ENCODE assay signal across 11 cellular contexts in genomic region chr15:57427367-57427821, GRCh38. TPM values are rescaled to one million over a fixed set of nuclear protein-coding genes. Genes with fewer than 3 reads are reported as not detected.
DNase-seq lines count a peak whose midpoint lies in the region; ATAC-seq, FAIRE-seq and TF ChIP-seq lines count a peak whose summit lies in the region.
"Had no signal": no experiment of that assay in that cellular context is flagged by ENCODE, and none has a peak within 500 bp of the region (broad histone marks: within the 10 kb centered on the region; RNA-seq: fewer than 3 reads in every experiment).

No MANE protein-coding gene starts in this region.

- H3K27me3 ChIP-seq in PC-3 (ENCODE audit: low read length) = no peaks in the 10 kb centered on the region

- no peaks in the 10 kb centered on the region for H4K20me1 ChIP-seq in PC-3 (ENCODE audit: low read length)

- DNase-seq in AG10803 (ENCODE audit: low read depth) (peak; percentile 69), PC-3 (peak; percentile 56), fibroblast of pulmonary artery (ENCODE audit: low read depth) (peak; percentile 55), myocyte (ENCODE audit: low read depth) (peak; percentile 59), NCI-H2196 treated with DMSO at 0.1 percent for 48 hours (lab: John Stamatoyannopoulos, UW; ENCODE audit: unreplicated experiment) (no peak), GM19239 (ENCODE audit: insufficient read length, low spot score) (no peak)
- no peak for DNase-seq in activated naive CD4-positive, alpha-beta T cell treated with anti-CD3 and anti-CD28 coated beads, Interleukin-2, amount 10 ng/mL, durations not matched to agents 7 days and 5 days
- DNase-seq: amniotic stem cell, Karpas-422 had no signal

- no peak overlapping the region for H3K9ac ChIP-seq in PC-3 (ENCODE audit: low read length)

- H3K36me3 Mint-ChIP-seq in activated naive CD4-positive, alpha-beta T cell treated with anti-CD3 and anti-CD28 coated beads, Interleukin-2, amount 10 ng/mL, durations not matched to agents 7 days and 5 days = no peaks in the 10 kb centered on the region
- H3K36me3 Mint-ChIP-seq: CD14-positive monocyte had no signal

- peaks cover 13% of the 10 kb centered on the region for H3K27me3 Mint-ChIP-seq in activated naive CD4-positive, alpha-beta T cell treated with anti-CD3 and anti-CD28 coated beads, Interleukin-2, amount 10 ng/mL, durations not matched to agents 7 days and 5 days

- peak; percentile 99 for ATAC-seq in PC-3
- no peak for ATAC-seq in HG02588 (IDR thresholded peaks at IDR 0.05; ENCODE audit: unreplicated experiment)

- no peaks in the 10 kb centered on the region for H3K4me1 Mint-ChIP-seq in activated naive CD4-positive, alpha-beta T cell treated with anti-CD3 and anti-CD28 coated beads, Interleukin-2, amount 10 ng/mL, durations not matched to agents 7 days and 5 days

- no peak overlapping the region for H3K27ac ChIP-seq in PC-3 (ENCODE audit: low read length)

- peak overlapping the region; percentile 44 for H3K4me2 ChIP-seq in PC-3 (ENCODE audit: low read length)

- FAIRE-seq in GM19239 (lab: Jason Lieb, UNC) = no peak

- no peak overlapping the region for H3K4me3 Mint-ChIP-seq in activated naive CD4-positive, alpha-beta T cell treated with anti-CD3 and anti-CD28 coated beads, Interleukin-2, amount 10 ng/mL, durations not matched to agents 7 days and 5 days
- H3K4me3 Mint-ChIP-seq: CD14-positive monocyte had no signal

- H3K9me3 ChIP-seq in PC-3 (ENCODE audit: low read length) = no peaks in the 10 kb centered on the region

- H3K4me3 ChIP-seq in AG10803 (ENCODE audit: low read length) (no peak overlapping the region), PC-3 (ENCODE audit: low read length) (no peak overlapping the region), fibroblast of pulmonary artery (replicated peaks; ENCODE audit: low read depth, low read length) (no peak overlapping the region)

- no TSS peak for BruUV-seq in PC-3 (replicated peaks; lab: Mats Ljungman, UMichigan)

- H3K36me3 ChIP-seq in PC-3 (ENCODE audit: low read depth, low read length) = no peaks in the 10 kb centered on the region

- intact Hi-C loops in PC-3 (cut with micrococcal nuclease) = no loop called here

- no peak for TF ChIP-seq CTCF in AG10803 (conservative IDR thresholded peaks at IDR 0.05; ENCODE audit: low read length)
- no peak for TF ChIP-seq CTCF in PC-3 (conservative IDR thresholded peaks at IDR 0.05; ENCODE audit: low read depth, low read length)
- TF ChIP-seq CTCF in fibroblast of pulmonary artery (IDR thresholded peaks at IDR 0.05; ENCODE audit: low read length, missing control alignments) = no peak

- peak overlapping the region; percentile 69 for H2AFZ ChIP-seq in PC-3 (ENCODE audit: low read length)

- no peaks in the 10 kb centered on the region for H3K9me2 ChIP-seq in PC-3 (replicated peaks; ENCODE audit: low read length)

- H3K4me1 ChIP-seq in PC-3 (ENCODE audit: insufficient read depth, low read length) = peaks cover 14% of the 10 kb centered on the region

- no peaks in the 10 kb centered on the region for H3K9me3 Mint-ChIP-seq in activated naive CD4-positive, alpha-beta T cell treated with anti-CD3 and anti-CD28 coated beads, Interleukin-2, amount 10 ng/mL, durations not matched to agents 7 days and 5 days
- H3K9me3 Mint-ChIP-seq: CD14-positive monocyte had no signal

- H3K27ac Mint-ChIP-seq in activated naive CD4-positive, alpha-beta T cell treated with anti-CD3 and anti-CD28 coated beads, Interleukin-2, amount 10 ng/mL, durations not matched to agents 7 days and 5 days = no peak overlapping the region
- H3K27ac Mint-ChIP-seq: CD14-positive monocyte had no signal

- CTCF ChIA-PET in PC-3 (lab: Charles Lee) = no interaction called here
- CTCF ChIA-PET in activated naive CD4-positive, alpha-beta T cell treated with anti-CD3 and anti-CD28 coated beads, Interleukin-2, amount 10 ng/mL, durations not matched to agents 7 days and 5 days (lab: Charles Lee) = interaction anchor here (1.2 kb wide), 1 partner anchor 10 kb away, joined by 4 read pairs; no protein-coding TSS in a partner anchor

- no peaks in the 10 kb centered on the region for H3F3A ChIP-seq in PC-3 (ENCODE audit: low read length, unreplicated experiment)

- POLR2A ChIA-PET in PC-3 (lab: Charles Lee; ENCODE audit: unreplicated experiment) = interaction anchor here (0.6 kb wide), 1 partner anchor 35 kb away, joined by 4 read pairs; no protein-coding TSS in a partner anchor

- no peaks in the 10 kb centered on the region for H3K79me2 ChIP-seq in PC-3 (ENCODE audit: low read length)

RNA-seq across cellular contexts. Expression of gene CGNL1, which starts 51.1 kb away (rescaled TPM):
- total RNA-seq in PC-3 (2014; rRNA removed) (0.66 and 0.86 TPM in 2 replicates), myocyte (3.7 and 4.0 TPM in 2 replicates)
- polyA plus RNA-seq in myocyte (2012) = 11.0 TPM
- polyA plus RNA-seq: CD14-positive monocyte had no signal

Comparison
In these comparisons a context has a peak if more than half of its experiments do, and no peak if none do; other contexts are left out.
1. DNase-seq: peak in AG10803 (single experiment), PC-3 (single experiment), fibroblast of pulmonary artery (single experiment) and myocyte (single experiment); none in NCI-H2196 treated with DMSO at 0.1 percent for 48 hours (single experiment), activated naive CD4-positive, alpha-beta T cell treated with anti-CD3 and anti-CD28 coated beads, Interleukin-2, amount 10 ng/mL, durations not matched to agents 7 days and 5 days (single experiment) and GM19239 (single experiment).